8 cellular contexts compared by ENCODE assay signal in the genomic region with DNA sequence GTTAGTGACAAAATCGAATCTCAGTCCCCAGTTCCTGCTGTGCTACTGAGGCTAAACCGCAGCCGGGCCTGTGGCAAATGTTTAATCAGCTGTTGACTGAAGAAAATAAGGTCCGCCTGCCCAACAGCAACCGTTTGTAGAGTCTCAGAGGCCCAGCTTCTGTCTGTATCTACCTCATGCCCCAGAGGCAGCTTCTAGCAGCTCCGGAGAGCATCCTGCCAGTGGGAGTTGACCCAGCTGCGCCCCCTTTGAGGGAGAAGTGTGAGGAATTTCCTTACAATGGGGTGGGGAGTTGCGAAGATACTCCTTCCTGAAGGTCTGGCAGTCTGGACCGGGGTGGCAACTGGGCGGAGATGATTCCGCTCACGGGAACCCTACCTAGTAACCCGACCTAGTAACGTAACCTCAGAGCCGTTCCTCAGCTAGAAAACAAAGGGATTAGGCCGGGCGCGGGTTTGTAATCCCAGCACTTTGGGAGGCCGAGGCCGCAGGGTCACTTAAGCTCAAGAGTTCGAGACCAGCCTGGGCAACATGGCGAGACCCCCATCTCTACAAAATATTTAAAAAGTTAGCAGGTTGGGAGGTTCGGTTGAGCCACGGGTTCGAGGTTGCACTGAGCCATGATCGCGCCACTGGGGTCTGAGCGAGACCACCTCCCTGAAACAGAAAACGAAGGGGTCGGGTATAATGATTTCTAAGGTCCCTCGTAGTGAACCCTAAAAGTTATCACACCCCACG. TPM values are rescaled to one million over a fixed set of nuclear protein-coding genes. Genes with fewer than 3 reads are reported as not detected.
DNase-seq lines count a peak whose midpoint lies in the region; ATAC-seq and TF ChIP-seq lines count a peak whose summit lies in the region.

No MANE protein-coding gene starts in this region.

- POLR2A ChIA-PET in CD4-positive, alpha-beta T cell (lab: Charles Lee), result interaction anchor here (1.0 to 2.0 kb wide), 5 partner anchors 9 to 28 kb away, joined by 3 to 29 read pairs (median 10); a partner anchor contains a TSS

- no peaks in the 10 kb centered on the region for H3K27me3 ChIP-seq in CD4-positive, alpha-beta T cell (ENCODE audit: control insufficient read depth, insufficient read depth, low read length)
- no peaks in the 10 kb centered on the region for H3K27me3 ChIP-seq in left lung

- intact Hi-C loops in CD4-positive, alpha-beta T cell (cut with DNase I, micrococcal nuclease), result loop anchor here in 1 of 2 experiments (2.0 kb wide), 1 partner anchor 21 kb away; no protein-coding TSS in a partner anchor
- intact Hi-C loops in dendritic cell treated with granulocyte-macrophage colony-stimulating factor and Interleukin-4, amounts not matched to agents 40 ng/mL and 50 ng/mL, for 4 days (cut with micrococcal nuclease), result loop anchor here (1.0 kb wide), 1 partner anchor 9 kb away; no protein-coding TSS in a partner anchor
- intact Hi-C loops in left lung (cut with DNase I), result no loop called here

- CTCF ChIA-PET in CD4-positive, alpha-beta T cell (lab: Charles Lee), result interaction anchor here (1.1 to 1.9 kb wide), 3 partner anchors 10 to 43 kb away, joined by 3 to 9 read pairs (median 6); a partner anchor contains a TSS

- peaks cover 22% of the 10 kb centered on the region for H3K36me3 Mint-ChIP-seq in CD4-positive, alpha-beta T cell (ENCODE audit: low read depth)
- peaks cover 35% of the 10 kb centered on the region for H3K36me3 Mint-ChIP-seq in dendritic cell treated with granulocyte-macrophage colony-stimulating factor and Interleukin-4, amounts not matched to agents 40 ng/mL and 50 ng/mL, for 4 days (ENCODE audit: low read depth)
- H3K36me3 Mint-ChIP-seq in stimulated activated naive B cell treated with anti-CD40 and anti-IgM and Interleukin-4, amounts not matched to agents 10 μg/mL and 1 μg/mL and 100 μg/mL, for 72 hours, result peaks cover 32 to 46% of the 10 kb centered on the region in 2 donors

- H3K27ac Mint-ChIP-seq in CD4-positive, alpha-beta T cell, result peak overlapping the region; percentile 84
- peak overlapping the region; percentile 88 for H3K27ac Mint-ChIP-seq in dendritic cell treated with granulocyte-macrophage colony-stimulating factor and Interleukin-4, amounts not matched to agents 40 ng/mL and 50 ng/mL, for 4 days
- H3K27ac Mint-ChIP-seq in stimulated activated naive B cell treated with anti-CD40 and anti-IgM and Interleukin-4, amounts not matched to agents 10 μg/mL and 1 μg/mL and 100 μg/mL, for 72 hours, result peak overlapping the region; percentile 94

- peak overlapping the region; percentile 54 for H3K27ac ChIP-seq in CD4-positive, alpha-beta T cell (ENCODE audit: low read depth, low read length)
- peak overlapping the region; percentile 84 to 92 for H3K27ac ChIP-seq in left lung

- no peak for ATAC-seq in CD4-positive, alpha-beta T cell (ENCODE audit: poor library complexity)
- ATAC-seq in GM19467 (IDR thresholded peaks at IDR 0.05; ENCODE audit: unreplicated experiment) (peak; percentile 19), left lung (peak; percentile 40), GM19023 (IDR thresholded peaks at IDR 0.05; ENCODE audit: unreplicated experiment) (no peak)
- peak in 1 of 2 donors; percentile 7 for ATAC-seq in stimulated activated naive B cell treated with anti-CD40 and anti-IgM and Interleukin-4, amounts not matched to agents 10 μg/mL and 1 μg/mL and 100 μg/mL, for 72 hours (replicated peaks)

- no peaks in the 10 kb centered on the region for H3K9me3 Mint-ChIP-seq in CD4-positive, alpha-beta T cell
- no peaks in the 10 kb centered on the region for H3K9me3 Mint-ChIP-seq in dendritic cell treated with granulocyte-macrophage colony-stimulating factor and Interleukin-4, amounts not matched to agents 40 ng/mL and 50 ng/mL, for 4 days
- no peaks in the 10 kb centered on the region for H3K9me3 Mint-ChIP-seq in stimulated activated naive B cell treated with anti-CD40 and anti-IgM and Interleukin-4, amounts not matched to agents 10 μg/mL and 1 μg/mL and 100 μg/mL, for 72 hours

- DNase-seq in CD4-positive, alpha-beta T cell, result peak in 8 of 10 experiments; percentile 8 to 58 (median 26)
- peak; percentile 50 for DNase-seq in NCI-H1694 (lab: John Stamatoyannopoulos, UW)
- DNase-seq in T-helper 22 cell (ENCODE audit: low read depth), result peak; percentile 19
- peak in 1 of 2 donors; percentile 67 for DNase-seq in left lung
- peak; percentile 23 for DNase-seq in stimulated activated naive B cell treated with anti-CD40 and anti-IgM and Interleukin-4, amounts not matched to agents 10 μg/mL and 1 μg/mL and 100 μg/mL, for 72 hours

- peaks cover 12 to 37% of the 10 kb centered on the region in 2 donors for H3K4me1 ChIP-seq in left lung

- no peaks in the 10 kb centered on the region for H3K27me3 Mint-ChIP-seq in CD4-positive, alpha-beta T cell
- no peaks in the 10 kb centered on the region for H3K27me3 Mint-ChIP-seq in dendritic cell treated with granulocyte-macrophage colony-stimulating factor and Interleukin-4, amounts not matched to agents 40 ng/mL and 50 ng/mL, for 4 days
- no peaks in the 10 kb centered on the region for H3K27me3 Mint-ChIP-seq in stimulated activated naive B cell treated with anti-CD40 and anti-IgM and Interleukin-4, amounts not matched to agents 10 μg/mL and 1 μg/mL and 100 μg/mL, for 72 hours

- H3K4me1 Mint-ChIP-seq in CD4-positive, alpha-beta T cell (ENCODE audit: low read depth), result peaks cover 71% of the 10 kb centered on the region
- H3K4me1 Mint-ChIP-seq in dendritic cell treated with granulocyte-macrophage colony-stimulating factor and Interleukin-4, amounts not matched to agents 40 ng/mL and 50 ng/mL, for 4 days (ENCODE audit: low read depth), result peaks cover 76% of the 10 kb centered on the region
- H3K4me1 Mint-ChIP-seq in stimulated activated naive B cell treated with anti-CD40 and anti-IgM and Interleukin-4, amounts not matched to agents 10 μg/mL and 1 μg/mL and 100 μg/mL, for 72 hours, result peaks cover 71 to 90% of the 10 kb centered on the region in 2 donors

- H3K4me3 Mint-ChIP-seq in CD4-positive, alpha-beta T cell, result peak overlapping the region; percentile 90
- H3K4me3 Mint-ChIP-seq in dendritic cell treated with granulocyte-macrophage colony-stimulating factor and Interleukin-4, amounts not matched to agents 40 ng/mL and 50 ng/mL, for 4 days, result peak overlapping the region; percentile 71
- H3K4me3 Mint-ChIP-seq in stimulated activated naive B cell treated with anti-CD40 and anti-IgM and Interleukin-4, amounts not matched to agents 10 μg/mL and 1 μg/mL and 100 μg/mL, for 72 hours, result peak overlapping the region; percentile 81 to 93

- peaks cover 0 to 13% of the 10 kb centered on the region in 2 donors for H3K36me3 ChIP-seq in left lung

- no peak for TF ChIP-seq CTCF in CD4-positive, alpha-beta T cell (IDR thresholded peaks at IDR 0.05)
- TF ChIP-seq CTCF in left lung (IDR thresholded peaks at IDR 0.05), result no peak

- H3K4me3 ChIP-seq in left lung, result peak overlapping the region; percentile 75 to 96

- H3K9me3 ChIP-seq in CD4-positive, alpha-beta T cell (ENCODE audit: control insufficient read depth, low read length), result no peaks in the 10 kb centered on the region
- no peaks in the 10 kb centered on the region for H3K9me3 ChIP-seq in left lung

RNA-seq across cellular contexts. Expression of a gene that starts 0.8 kb away (rescaled TPM):
- under 1 TPM; 0.38 to 0.45 TPM for total RNA-seq in CD4-positive, alpha-beta T cell
- 1 to 10 TPM; 5.2 to 5.6 TPM for total RNA-seq in left lung

RNA-seq across cellular contexts. Expression of a gene that starts 9.7 kb away (rescaled TPM):
- total RNA-seq in CD4-positive, alpha-beta T cell, result 10 to 100 TPM; 58.2 to 59.8 TPM
- 100 to 1,000 TPM in 1 of 2 donors, 10 to 100 TPM in 1; 81.4 to 110 TPM for total RNA-seq in left lung

RNA-seq across cellular contexts. Expression of a gene that starts 36.9 kb away (rescaled TPM):
- not detected for total RNA-seq in CD4-positive, alpha-beta T cell
- 100 to 1,000 TPM; 133 to 162 TPM for total RNA-seq in left lung

RNA-seq across cellular contexts. Expression of a gene that starts 54.9 kb away (rescaled TPM):
- total RNA-seq in CD4-positive, alpha-beta T cell, result 1 to 10 TPM; 1.9 to 3.4 TPM
- 10 to 100 TPM; 24.0 to 25.1 TPM for total RNA-seq in left lung

RNA-seq across cellular contexts. Expression of a gene that starts 55.1 kb away (rescaled TPM):
- total RNA-seq in CD4-positive, alpha-beta T cell, result 1 to 10 TPM; 3.1 to 5.0 TPM
- 10 to 100 TPM in 1 of 2 donors, 1 to 10 TPM in 1; 9.0 to 15.8 TPM for total RNA-seq in left lung

Comparison
In these comparisons a context has a peak if more than half of its experiments do, and no peak if none do; other contexts are left out.
1. ATAC-seq: peak in GM19467 (single experiment) and left lung (single experiment); none in CD4-positive, alpha-beta T cell (single experiment) and GM19023 (single experiment).
2. RNA of a gene that starts 0.8 kb away (total RNA-seq): 5.2 to 5.6 TPM in left lung; 0.38 to 0.45 TPM in CD4-positive, alpha-beta T cell; every median in the first group is over 4 times any median in the second.
3. RNA of a gene that starts 36.9 kb away (total RNA-seq): 133 to 162 TPM in left lung; not detected in CD4-positive, alpha-beta T cell; every median in the first group is over 100 times any median in the second.
4. Peak in every context shown above with its lines, with median percentiles within 50 percentile points of each other: H3K27ac Mint-ChIP-seq and H3K4me3 Mint-ChIP-seq.